ENCODE assay signal across 15 cellular contexts in the genomic region with DNA sequence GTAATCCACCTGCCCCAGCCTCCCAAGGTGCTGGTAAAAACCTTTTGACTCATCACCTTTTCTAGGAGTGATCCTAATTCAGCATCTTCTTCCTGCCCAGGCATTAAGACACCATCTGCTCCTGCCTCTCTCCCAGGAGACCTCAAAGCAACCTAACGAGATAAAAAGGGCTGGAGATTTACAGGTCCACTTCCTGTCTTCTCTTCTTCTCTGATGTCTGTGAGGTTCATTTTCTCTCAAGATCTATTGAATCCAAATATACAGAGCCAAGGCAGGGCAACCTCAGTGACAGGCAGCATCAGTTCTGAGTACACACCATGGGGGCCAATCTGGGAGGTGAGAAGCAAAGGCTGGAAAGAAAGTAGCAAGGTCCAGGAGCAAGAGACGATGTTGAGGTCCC.
"Had no signal": no experiment of that assay in that cellular context is flagged by ENCODE, and none has a peak within 500 bp of the region (broad histone marks: within the 10 kb centered on the region; RNA-seq: fewer than 3 reads in every experiment).

No MANE protein-coding gene starts in this region.

- H3K27ac ChIP-seq: left lung, pancreas, prostate gland, skin epidermis, stomach, testis, thyroid gland, transverse colon, upper lobe of right lung, uterus had no signal

- H3K36me3 ChIP-seq: left lung, pancreas, prostate gland, stomach, thyroid gland, transverse colon, upper lobe of right lung, uterus had no signal

- H3K9me3 ChIP-seq: left lung, mucosa of descending colon, pancreas, prostate gland, stomach, testis, thyroid gland, transverse colon, upper lobe of right lung, uterus had no signal

- DNase-seq: kidney; stimulated activated CD4-positive, alpha-beta T cell treated with anti-CD3 and anti-CD28 coated beads, Interleukin-4, amount 100 ng/mL, for 1 hour; upper lobe of right lung had no signal

- H3K4me1 ChIP-seq: left lung, pancreas, prostate gland, stomach, thyroid gland, transverse colon, upper lobe of right lung, uterus had no signal

- H3K27me3 ChIP-seq: left lung, pancreas, stomach, testis, thyroid gland, transverse colon, upper lobe of right lung, uterus had no signal

- H3K4me3 ChIP-seq: left lung, lung, mucosa of descending colon, pancreas, prostate gland, skin epidermis, stomach, testis, thyroid gland, transverse colon, upper lobe of right lung, uterus had no signal

- ATAC-seq: stimulated activated naive CD8-positive, alpha-beta T cell treated with anti-CD3 and anti-CD28 coated beads, Interleukin-15, Interleukin-2, amounts not matched to agents 100 U/mL and 50 U/mL, for 24 hours had no signal
